1 cellular context compared by ENCODE assay signal in the genomic region with DNA sequence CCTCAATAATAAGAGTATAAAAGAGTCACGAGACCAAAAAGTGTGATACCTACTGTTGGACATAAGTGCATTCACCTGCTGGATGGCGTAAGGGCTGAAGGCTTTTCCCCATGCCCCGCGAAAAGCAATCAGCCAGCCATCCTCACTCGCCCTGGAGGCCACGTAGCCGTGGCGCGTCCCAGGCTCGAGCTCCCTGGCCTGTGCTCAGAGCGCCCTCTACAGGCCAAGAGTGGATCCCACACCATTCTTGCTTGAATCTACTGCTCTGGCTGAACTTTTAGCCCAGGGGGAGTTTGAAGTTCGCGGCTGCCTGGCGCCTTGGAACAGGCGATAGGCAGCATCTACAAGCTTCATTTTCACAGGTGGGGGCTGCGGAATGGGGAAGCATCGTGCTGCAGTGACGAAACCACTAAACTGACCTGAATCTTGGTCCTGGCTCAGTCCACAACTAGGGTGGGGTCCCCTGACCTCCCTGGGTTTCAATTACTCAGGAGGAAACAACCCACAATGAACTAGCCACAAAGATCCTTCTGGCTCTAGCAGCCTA.
TF ChIP-seq lines count a peak whose summit lies in the region.

No MANE protein-coding gene starts in this region.

TF ChIP-seq in H1, 55 proteins besides CTCF, POLR2A, EP300 and RAD21 (continued from another document):
- TF ChIP-seq, protein P1, sequence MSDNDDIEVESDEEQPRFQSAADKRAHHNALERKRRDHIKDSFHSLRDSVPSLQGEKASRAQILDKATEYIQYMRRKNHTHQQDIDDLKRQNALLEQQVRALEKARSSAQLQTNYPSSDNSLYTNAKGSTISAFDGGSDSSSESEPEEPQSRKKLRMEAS (IDR thresholded peaks at IDR 0.05): peak; percentile 66
